ENCODE assay signal across 8 cellular contexts in genomic region chr1:29245876-29246275, GRCh38. TPM values are rescaled to one million over a fixed set of nuclear protein-coding genes. Genes with fewer than 3 reads are reported as not detected.
DNase-seq lines count a peak whose midpoint lies in the region; ATAC-seq, FAIRE-seq and TF ChIP-seq lines count a peak whose summit lies in the region.

No MANE protein-coding gene starts in this region.

- no peak overlapping the region for H3K27ac ChIP-seq in naive thymus-derived CD4-positive, alpha-beta T cell (ENCODE audit: low read depth, low read length)
- no peak overlapping the region for H3K27ac ChIP-seq in spleen

- no peak overlapping the region for H3K27ac Mint-ChIP-seq in naive thymus-derived CD4-positive, alpha-beta T cell

- no peak for TF ChIP-seq POLR2A in H54 (IDR thresholded peaks at IDR 0.05; ENCODE audit: low read depth, low read length)
- TF ChIP-seq POLR2A in spleen (IDR thresholded peaks at IDR 0.05) = no peak

- H3K4me1 Mint-ChIP-seq in naive thymus-derived CD4-positive, alpha-beta T cell = no peaks in the 10 kb centered on the region

- H3K9me2 ChIP-seq in Loucy (replicated peaks; ENCODE audit: low read depth, low read length) = no peaks in the 10 kb centered on the region

- peak; percentile 24 for ATAC-seq in naive thymus-derived CD4-positive, alpha-beta T cell

- H3K4me1 ChIP-seq in Loucy (ENCODE audit: insufficient read depth, low read length, poor library complexity, severe bottlenecking) (no peaks in the 10 kb centered on the region), spleen (no peaks in the 10 kb centered on the region)
- no peaks in the 10 kb centered on the region for H3K4me1 ChIP-seq in naive thymus-derived CD4-positive, alpha-beta T cell (ENCODE audit: control insufficient read depth in 2 of 2, insufficient read depth in 2 of 2, low read length in 2 of 2)

- FAIRE-seq in H54 (lab: Jason Lieb, UNC) = no peak

- no peak overlapping the region for H3K9ac ChIP-seq in Loucy (ENCODE audit: low read depth, low read length, poor library complexity, severe bottlenecking)

- no peaks in the 10 kb centered on the region for H4K20me1 ChIP-seq in Loucy (ENCODE audit: insufficient read depth, low read length, poor library complexity, severe bottlenecking)

- H3K79me2 ChIP-seq in Loucy (ENCODE audit: insufficient read depth, low read length) = no peaks in the 10 kb centered on the region

- no peaks in the 10 kb centered on the region for H3K36me3 Mint-ChIP-seq in naive thymus-derived CD4-positive, alpha-beta T cell

- no peak overlapping the region for H3K4me2 ChIP-seq in Loucy (ENCODE audit: low read depth, low read length, poor library complexity, severe bottlenecking)

- H3K27me3 ChIP-seq in Loucy (ENCODE audit: insufficient read depth, low read length, poor library complexity, severe bottlenecking) (no peaks in the 10 kb centered on the region), spleen (replicated peaks in 1 of 7) (peaks cover 0 to 42% (median 0%) of the 10 kb centered on the region in 7 donors)
- H3K27me3 ChIP-seq in naive thymus-derived CD4-positive, alpha-beta T cell (ENCODE audit: control insufficient read depth in 2 of 2, insufficient read depth in 2 of 2, low read length in 2 of 2) = no peaks in the 10 kb centered on the region

- no peak overlapping the region for H2AFZ ChIP-seq in Loucy (ENCODE audit: low read length)

- intact Hi-C loops in naive thymus-derived CD4-positive, alpha-beta T cell (cut with micrococcal nuclease) = no loop called here
- intact Hi-C loops in spleen (cut with DNase I; ENCODE audit: low total_unique reads) = no loop called here

- H3K4me3 Mint-ChIP-seq in naive thymus-derived CD4-positive, alpha-beta T cell = no peak overlapping the region

- H3K4me3 ChIP-seq in Loucy (ENCODE audit: low read length, poor library complexity, severe bottlenecking) (no peak overlapping the region), spleen (no peak overlapping the region)
- no peak overlapping the region for H3K4me3 ChIP-seq in naive thymus-derived CD4-positive, alpha-beta T cell (ENCODE audit: low read length)

- TF ChIP-seq CTCF in Loucy (conservative IDR thresholded peaks at IDR 0.05; ENCODE audit: low read length) (peak; percentile 72), spleen (IDR thresholded peaks at IDR 0.05 in 8 of 11, conservative IDR thresholded peaks at IDR 0.05 in 3 of 11) (peak in 2 of 11 experiments; percentile 32 to 46)

- WGBS in spleen, 5 donors = 55 to 73% (median 65%) methylated on average over 5 of the region's 5 CpGs

- H3K9me3 Mint-ChIP-seq in naive thymus-derived CD4-positive, alpha-beta T cell = no peaks in the 10 kb centered on the region

- DNase-seq in EL (peak; percentile 41), cerebellar cortex (ENCODE audit: low spot score) (peak; percentile 59), middle frontal gyrus (ENCODE audit: extremely low spot score, low spot score) (no peak), H54 (ENCODE audit: insufficient read length, low spot score) (no peak), spleen (no peak)
- DNase-seq in naive thymus-derived CD4-positive, alpha-beta T cell = no peak
- DNase-seq in activated CD4-positive, alpha-beta T cell treated with anti-CD3 and anti-CD28 coated beads, Interleukin-2, amount 50 U/mL, for 48 hours = no peak

- no peaks in the 10 kb centered on the region for H3K36me3 ChIP-seq in Loucy (ENCODE audit: insufficient read depth, low read length)
- H3K36me3 ChIP-seq in naive thymus-derived CD4-positive, alpha-beta T cell (ENCODE audit: control insufficient read depth in 2 of 3, insufficient read depth in 3 of 3, low read length in 3 of 3) = no peaks in the 10 kb centered on the region
- no peaks in the 10 kb centered on the region for H3K36me3 ChIP-seq in spleen

- H3K27me3 Mint-ChIP-seq in naive thymus-derived CD4-positive, alpha-beta T cell = peaks cover 9 to 31% (median 14%) of the 10 kb centered on the region in 5 donors

- no peaks in the 10 kb centered on the region for H3F3A ChIP-seq in Loucy (ENCODE audit: low read depth)

- H3K9me3 ChIP-seq in Loucy (ENCODE audit: insufficient read depth, low read depth, low read length) (no peaks in the 10 kb centered on the region), spleen (no peaks in the 10 kb centered on the region)
- no peaks in the 10 kb centered on the region for H3K9me3 ChIP-seq in naive thymus-derived CD4-positive, alpha-beta T cell (ENCODE audit: control insufficient read depth in 2 of 3, low read length in 3 of 3)

- CTCF ChIA-PET in naive thymus-derived CD4-positive, alpha-beta T cell (lab: Charles Lee) = no interaction called here

- POLR2A ChIA-PET in naive thymus-derived CD4-positive, alpha-beta T cell (lab: Charles Lee) = no interaction called here

RNA-seq across cellular contexts. Expression of gene PTPRU, which starts 9.6 kb away (rescaled TPM):
- under 1 TPM in 2 of 5 experiments, not detected in 3; 0.17 to 0.42 TPM for total RNA-seq in naive thymus-derived CD4-positive, alpha-beta T cell
- not detected for polyA plus RNA-seq in naive thymus-derived CD4-positive, alpha-beta T cell
- 10 to 100 TPM in 2 of 7 donors, 1 to 10 TPM in 5; 4.3 to 10.8 (median 6.1) TPM for total RNA-seq in spleen
- 1 to 10 TPM in 2 of 3 donors, under 1 TPM in 1; 1.00 to 3.1 (median 1.7) TPM for polyA plus RNA-seq in spleen

RNA-seq across cellular contexts. Expression of gene MECR, which starts 15.1 kb away (rescaled TPM):
- total RNA-seq in naive thymus-derived CD4-positive, alpha-beta T cell = 10 to 100 TPM in 4 of 5 experiments, 1 to 10 TPM in 1; 8.6 to 24.4 (median 16.8) TPM
- polyA plus RNA-seq in naive thymus-derived CD4-positive, alpha-beta T cell = 10 to 100 TPM; 18.3 to 20.5 TPM
- 10 to 100 TPM in 4 of 7 donors, 1 to 10 TPM in 3; 6.4 to 25.4 (median 12.9) TPM for total RNA-seq in spleen
- 10 to 100 TPM; 14.3 to 18.3 (median 17.8) TPM for polyA plus RNA-seq in spleen

Comparison
In these comparisons a context has a peak if more than half of its experiments do, and no peak if none do; other contexts are left out.
1. DNase-seq: peak in EL (single experiment) and cerebellar cortex (single experiment); none in naive thymus-derived CD4-positive, alpha-beta T cell (0 of 9), middle frontal gyrus (single experiment), H54 (single experiment), spleen (single experiment) and activated CD4-positive, alpha-beta T cell treated with anti-CD3 and anti-CD28 coated beads, Interleukin-2, amount 50 U/mL, for 48 hours (0 of 2).